10 cellular contexts compared by ENCODE assay signal in the genomic region with DNA sequence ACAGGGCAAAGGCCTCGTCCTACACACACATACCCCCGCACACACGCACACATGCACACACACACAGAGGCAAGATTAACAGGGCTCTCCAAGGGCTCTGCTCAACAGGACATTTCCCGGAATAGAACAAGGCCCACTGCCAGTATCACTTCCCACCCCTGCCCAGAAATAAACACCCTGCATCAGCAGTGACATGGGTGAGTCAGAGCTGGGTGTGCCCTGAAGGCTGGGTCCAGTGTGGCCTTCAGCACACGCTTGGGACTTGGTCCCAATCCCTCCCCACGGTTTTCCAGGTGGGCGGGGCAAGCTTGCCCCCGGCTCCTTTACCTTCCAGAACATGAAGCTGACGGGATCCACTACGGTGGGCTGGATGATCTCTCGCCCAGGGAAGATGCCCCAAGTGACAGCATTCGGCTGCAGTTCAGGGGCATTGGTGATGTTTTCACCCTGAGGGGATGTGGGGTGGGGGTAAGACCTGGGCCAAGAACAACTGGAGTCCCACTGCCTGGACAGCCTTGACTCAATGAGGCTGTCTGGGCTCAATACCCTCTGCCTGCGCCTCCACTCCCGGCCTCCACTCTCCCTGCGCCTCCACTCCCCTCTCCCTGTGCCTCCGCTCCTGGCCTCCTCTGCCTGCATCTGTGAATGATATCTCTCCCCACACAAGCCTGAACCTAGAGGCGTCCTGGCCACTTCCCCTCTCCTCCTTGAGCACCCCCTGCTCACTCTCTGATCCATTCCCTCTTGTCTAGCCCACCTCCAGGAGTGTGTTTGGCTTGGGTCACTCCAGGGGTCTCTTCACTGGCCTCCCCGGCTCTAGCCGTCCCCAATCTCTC. TPM values are rescaled to one million over a fixed set of nuclear protein-coding genes. Genes with fewer than 3 reads are reported as not detected.
DNase-seq lines count a peak whose midpoint lies in the region; ATAC-seq, FAIRE-seq and TF ChIP-seq lines count a peak whose summit lies in the region.
"Had no signal": no experiment of that assay in that cellular context is flagged by ENCODE, and none has a peak within 500 bp of the region (broad histone marks: within the 10 kb centered on the region; RNA-seq: fewer than 3 reads in every experiment).

No MANE protein-coding gene starts in this region.

- H2AFZ ChIP-seq in GM12878 (ENCODE audit: control insufficient read depth, low read depth, low read length), result no peak overlapping the region

- no peaks in the 10 kb centered on the region for H3K9me3 ChIP-seq in GM12878 (replicated peaks; ENCODE audit: control insufficient read depth, insufficient read depth, low read length)

- no peaks in the 10 kb centered on the region for H3K4me1 ChIP-seq in GM12878 (ENCODE audit: control insufficient read depth, insufficient read depth, low read length)
- peaks cover 13% of the 10 kb centered on the region for H3K4me1 ChIP-seq in mesendoderm (ENCODE audit: control insufficient read depth, low read depth, low read length)

- no peaks in the 10 kb centered on the region for H3K27me3 ChIP-seq in GM12878 (replicated peaks in 1 of 2; ENCODE audit: control insufficient read depth in 2 of 2, insufficient read depth in 2 of 2, low read length in 1 of 2)
- no peaks in the 10 kb centered on the region for H3K27me3 ChIP-seq in mesendoderm (ENCODE audit: insufficient read depth, low read length, poor library complexity)

- WGBS in GM12878 (ENCODE audit: insufficient coverage, insufficient replicate concordance, low lambda C conversion rate, missing lambda C conversion rate), result 79% methylated on average over 19 of the region's 19 CpGs
- no CpG with 5 or more reads among the region's 19 CpGs for WGBS in mesendoderm (ENCODE audit: extremely low coverage, insufficient coverage, low lambda C conversion rate)

- no peaks in the 10 kb centered on the region for H3K9me3 Mint-ChIP-seq in HFFc6
- H3K9me3 Mint-ChIP-seq in stimulated activated naive B cell treated with anti-CD40 and anti-IgM and Interleukin-4, amounts not matched to agents 10 μg/mL and 1 μg/mL and 100 μg/mL, for 72 hours, result no peaks in the 10 kb centered on the region
- H3K9me3 Mint-ChIP-seq: natural killer cell had no signal

- H3K4me1 Mint-ChIP-seq in HFFc6 (ENCODE audit: low read depth), result peaks cover 33% of the 10 kb centered on the region
- H3K4me1 Mint-ChIP-seq in stimulated activated naive B cell treated with anti-CD40 and anti-IgM and Interleukin-4, amounts not matched to agents 10 μg/mL and 1 μg/mL and 100 μg/mL, for 72 hours, result peaks cover 23 to 42% of the 10 kb centered on the region in 2 donors

- no TSS peak for BruUV-seq in GM12878 (replicated peaks; lab: Mats Ljungman, UMichigan)

- TF ChIP-seq CTCF in HFFc6 (IDR thresholded peaks at IDR 0.05) (no peak), GM12878 (IDR thresholded peaks at IDR 0.05 in 2 of 3, conservative IDR thresholded peaks at IDR 0.05 in 1 of 3; ENCODE audit: control insufficient read depth in 2 of 3, extremely low read depth in 1 of 3, insufficient read depth in 1 of 3, low read depth in 3 of 3, low read length in 3 of 3) (no peak)

- no peak overlapping the region for H3K56ac ChIP-seq in mesendoderm (ENCODE audit: low read length)

- H2BK120ac ChIP-seq in mesendoderm (ENCODE audit: low read depth, low read length), result no peak overlapping the region

- peaks cover 26% of the 10 kb centered on the region for H3K36me3 Mint-ChIP-seq in HFFc6 (ENCODE audit: low read depth)
- peaks cover 47 to 48% of the 10 kb centered on the region in 2 donors for H3K36me3 Mint-ChIP-seq in stimulated activated naive B cell treated with anti-CD40 and anti-IgM and Interleukin-4, amounts not matched to agents 10 μg/mL and 1 μg/mL and 100 μg/mL, for 72 hours

- no peak overlapping the region for H2BK15ac ChIP-seq in mesendoderm (replicated peaks; ENCODE audit: low read depth)

- H4K20me1 ChIP-seq in GM12878 (ENCODE audit: control insufficient read depth, insufficient read depth), result no peaks in the 10 kb centered on the region

- SMC1A ChIA-PET in GM12878 (lab: Charles Lee; ENCODE audit: uncharacterized antibody, unreplicated experiment), result no interaction called here

- ATAC-seq in GM12878, result peak; percentile 63
- peak; percentile 65 to 71 for ATAC-seq in stimulated activated naive B cell treated with anti-CD40 and anti-IgM and Interleukin-4, amounts not matched to agents 10 μg/mL and 1 μg/mL and 100 μg/mL, for 72 hours (replicated peaks)
- no peak for ATAC-seq in HG03045 (IDR thresholded peaks at IDR 0.05; ENCODE audit: unreplicated experiment)

- DNase-seq in HFFc6, result peak; percentile 25
- DNase-seq in GM12878 (ENCODE audit: low read depth, low spot score), result no peak
- DNase-seq in inferior parietal cortex (ENCODE audit: extremely low spot score), result peak; percentile 63
- no peak for DNase-seq in stimulated activated naive B cell treated with anti-CD40 and anti-IgM and Interleukin-4, amounts not matched to agents 10 μg/mL and 1 μg/mL and 100 μg/mL, for 72 hours
- DNase-seq in mesendoderm, result no peak
- DNase-seq in RKO (ENCODE audit: low spot score), result no peak
- no peak for DNase-seq in GM12891 (ENCODE audit: insufficient read length, low spot score)
- DNase-seq: natural killer cell had no signal

- H3K9ac ChIP-seq in GM12878 (ENCODE audit: control insufficient read depth, insufficient read depth, low read length) (no peak overlapping the region), mesendoderm (ENCODE audit: low read length) (no peak overlapping the region)
- H3K9ac ChIP-seq: KMS-11 had no signal

- no peak overlapping the region for H3K4ac ChIP-seq in mesendoderm (ENCODE audit: low read depth, low read length)

- RAD21 ChIA-PET in GM12878 (lab: Charles Lee; ENCODE audit: unreplicated experiment), result no interaction called here

- CTCF ChIA-PET in GM12878 (lab: Yijun Ruan, JAX), result no interaction called here

- no peak overlapping the region for H3K23ac ChIP-seq in mesendoderm (ENCODE audit: low read length)

- H3K27ac ChIP-seq in GM12878 (ENCODE audit: control insufficient read depth, insufficient read depth) (no peak overlapping the region), mesendoderm (ENCODE audit: low read depth, low read length) (no peak overlapping the region)
- H3K27ac ChIP-seq: KMS-11 had no signal

- no peak overlapping the region for H3K4me3 Mint-ChIP-seq in HFFc6
- peak overlapping the region in 1 of 2 donors; percentile 40 for H3K4me3 Mint-ChIP-seq in stimulated activated naive B cell treated with anti-CD40 and anti-IgM and Interleukin-4, amounts not matched to agents 10 μg/mL and 1 μg/mL and 100 μg/mL, for 72 hours
- H3K4me3 Mint-ChIP-seq: natural killer cell had no signal

- POLR2A ChIA-PET in GM12878 (lab: Charles Lee), result interaction anchor here (1.2 kb wide), 1 partner anchor 12 kb away, joined by 4 read pairs; no protein-coding TSS in a partner anchor

- H4K5ac ChIP-seq in mesendoderm (ENCODE audit: low read length), result no peak overlapping the region

- no peak for FAIRE-seq in GM12878 (lab: Jason Lieb, UNC)
- no peak for FAIRE-seq in GM12891 (lab: Jason Lieb, UNC)

- no peak overlapping the region for H3K18ac ChIP-seq in mesendoderm (ENCODE audit: low read length)

- H3K27ac Mint-ChIP-seq in HFFc6, result peak overlapping the region; percentile 54
- H3K27ac Mint-ChIP-seq in stimulated activated naive B cell treated with anti-CD40 and anti-IgM and Interleukin-4, amounts not matched to agents 10 μg/mL and 1 μg/mL and 100 μg/mL, for 72 hours, result peak overlapping the region; percentile 93

- H3K27me3 Mint-ChIP-seq in HFFc6 (ENCODE audit: insufficient read depth), result no peaks in the 10 kb centered on the region; the same call in 1 of the 2 replicates
- no peaks in the 10 kb centered on the region for H3K27me3 Mint-ChIP-seq in stimulated activated naive B cell treated with anti-CD40 and anti-IgM and Interleukin-4, amounts not matched to agents 10 μg/mL and 1 μg/mL and 100 μg/mL, for 72 hours

- H2BK5ac ChIP-seq in mesendoderm (ENCODE audit: low read length), result no peak overlapping the region

- intact Hi-C loops in GM12878 (cut with micrococcal nuclease; ENCODE audit: unreplicated experiment), result no loop called here

- no peak for TF ChIP-seq POLR2A in GM12878 (IDR thresholded peaks at IDR 0.05; ENCODE audit: low read depth, low read length)
- TF ChIP-seq POLR2A in GM12891 (IDR thresholded peaks at IDR 0.05; ENCODE audit: low read depth, low read length), result no peak

- no peaks in the 10 kb centered on the region; a peak in 2 of 4 replicates for H3K36me3 ChIP-seq in GM12878 (ENCODE audit: control insufficient read depth in 2 of 2, insufficient read depth in 2 of 2, low read length in 1 of 2)
- H3K36me3 ChIP-seq in mesendoderm (ENCODE audit: control insufficient read depth, insufficient read depth, low read length), result peaks cover 2% of the 10 kb centered on the region

- H3K4me2 ChIP-seq in GM12878 (ENCODE audit: control insufficient read depth, insufficient read depth) (no peak overlapping the region), mesendoderm (ENCODE audit: low read length) (no peak overlapping the region)
- H3K4me2 ChIP-seq: KMS-11 had no signal

- H3K4me3 ChIP-seq in GM12878, result no peak overlapping the region
- no peak overlapping the region for H3K4me3 ChIP-seq in mesendoderm (ENCODE audit: low read length)

- no peak for TF ChIP-seq RAD21 in GM12878 (IDR thresholded peaks at IDR 0.05; ENCODE audit: insufficient read depth, low read depth, low read length)

- H4K8ac ChIP-seq in mesendoderm (ENCODE audit: low read depth, low read length), result no peak overlapping the region

- no peak overlapping the region for H2AK5ac ChIP-seq in mesendoderm (ENCODE audit: low read length)

- TF ChIP-seq EP300 in GM12878 (IDR thresholded peaks at IDR 0.05; ENCODE audit: borderline replicate concordance in 1 of 2, control insufficient read depth in 1 of 2, low read depth in 2 of 2, low read length in 2 of 2), result no peak

- H3K79me2 ChIP-seq in GM12878 (ENCODE audit: control insufficient read depth, insufficient read depth, low read length) (no peaks in the 10 kb centered on the region), mesendoderm (ENCODE audit: control insufficient read depth, insufficient read depth, low read length) (no peaks in the 10 kb centered on the region)

- in situ Hi-C loops in GM12878 (cut with MboI), result no loop called here

- H3K79me1 ChIP-seq in mesendoderm (ENCODE audit: low read length), result no peaks in the 10 kb centered on the region

RNA-seq across cellular contexts. Expression of a gene that starts 14.7 kb away (rescaled TPM):
- total RNA-seq in HFFc6 (2021; fragmentation: NEBNext Ultra II Directional; extraction: Animal tissue kit (Norgen Biotek cat#: 25700)), result 10 to 100 TPM in 5 of 6 experiments, 1 to 10 TPM in 1; 9.4 to 11.7 (median 10.5) TPM
- total RNA-seq in GM12878 (2013; cell fraction: nucleolus; rRNA removed), result 64.5 and 71.1 TPM in 2 replicates
- total RNA-seq in GM12878 (2014; rRNA removed) (16.1 and 16.8 TPM in 2 replicates), GM12878 (2014; rRNA removed; fragmentation: Illumina TruSeq; extraction: Trizol) (9.7 and 10.0 TPM in 2 replicates), GM12878 (2021) (15.8 and 16.6 TPM in 2 replicates)
- 5.1 TPM for polyA plus RNA-seq in GM12878 (2011; ENCODE audit: low read depth)
- polyA plus RNA-seq in GM12878 (2011; rRNA removed) (8.0 and 13.1 TPM in 2 replicates), GM12878 (2014; fragmentation: Illumina TruSeq; extraction: Trizol) (5.0 and 9.0 TPM in 2 replicates), GM12878 (2014; fragmentation: Nextera tagmentation; extraction: Ambion mirVana) (1 to 10 TPM; 1.0 to 1.2 TPM), GM12878 (2014; rRNA removed) (14.1 and 15.1 TPM in 2 replicates), GM12878 (2016; fragmentation: Nextera tagmentation; extraction: Ambion mirVana) (1 to 10 TPM; 8.1 to 9.2 TPM)
- 11.3 and 14.2 TPM in 2 replicates for polyA plus RNA-seq in GM12878 (2011; cell fraction: cytosol; rRNA removed)
- 20.6 and 23.7 TPM in 2 replicates for polyA plus RNA-seq in GM12878 (2011; cell fraction: nucleus; rRNA removed)
- 10.9 and 11.0 TPM in 2 replicates for polyA plus RNA-seq in GM12878 (2012)
- 27.2 and 43.1 TPM in 2 replicates for polyA minus RNA-seq in GM12878 (2011; rRNA and poly(A)+ RNA removed)
- 8.1 and 11.8 TPM in 2 replicates for polyA minus RNA-seq in GM12878 (2011; cell fraction: cytosol; rRNA and poly(A)+ RNA removed)
- 27.8 and 45.6 TPM in 2 replicates for polyA minus RNA-seq in GM12878 (2011; cell fraction: nucleus; rRNA and poly(A)+ RNA removed)
- polyA plus RNA-seq in mesendoderm (2013, experiment 1 of 2), result 6.6 TPM
- 6.2 TPM for polyA plus RNA-seq in mesendoderm (2013, experiment 2 of 2)
- polyA plus RNA-seq in GM12891 (2012; ENCODE audit: low read depth, missing spikeins), result 7.0 TPM

RNA-seq across cellular contexts. Expression of a gene that starts 14.9 kb away (rescaled TPM):
- total RNA-seq in HFFc6 (2021; fragmentation: NEBNext Ultra II Directional; extraction: Animal tissue kit (Norgen Biotek cat#: 25700)), result 1 to 10 TPM; 6.2 to 8.3 (median 7.9) TPM
- total RNA-seq in GM12878 (2013; cell fraction: nucleolus; rRNA removed), result 71.1 and 80.4 TPM in 2 replicates
- total RNA-seq in GM12878 (2014; rRNA removed) (9.3 and 9.9 TPM in 2 replicates), GM12878 (2014; rRNA removed; fragmentation: Illumina TruSeq; extraction: Trizol) (8.0 and 9.0 TPM in 2 replicates), GM12878 (2021) (18.3 and 20.8 TPM in 2 replicates)
- 6.5 TPM for polyA plus RNA-seq in GM12878 (2011; ENCODE audit: low read depth)
- polyA plus RNA-seq in GM12878 (2011; rRNA removed) (10.0 and 12.0 TPM in 2 replicates), GM12878 (2014; fragmentation: Illumina TruSeq; extraction: Trizol) (16.5 TPM in 2 replicates), GM12878 (2014; fragmentation: Nextera tagmentation; extraction: Ambion mirVana) (1 to 10 TPM; 2.2 to 2.4 TPM), GM12878 (2014; rRNA removed) (19.7 and 20.9 TPM in 2 replicates), GM12878 (2016; fragmentation: Nextera tagmentation; extraction: Ambion mirVana) (10 to 100 TPM in 1 of 2 experiments, 1 to 10 TPM in 1; 9.5 to 10.5 TPM)
- polyA plus RNA-seq in GM12878 (2011; cell fraction: cytosol; rRNA removed), result 12.9 and 14.9 TPM in 2 replicates
- 65.7 and 71.3 TPM in 2 replicates for polyA plus RNA-seq in GM12878 (2011; cell fraction: nucleus; rRNA removed)
- 11.9 and 13.7 TPM in 2 replicates for polyA plus RNA-seq in GM12878 (2012)
- 12.1 and 16.8 TPM in 2 replicates for polyA minus RNA-seq in GM12878 (2011; rRNA and poly(A)+ RNA removed)
- 3.3 and 4.0 TPM in 2 replicates for polyA minus RNA-seq in GM12878 (2011; cell fraction: cytosol; rRNA and poly(A)+ RNA removed)
- 17.4 and 25.6 TPM in 2 replicates for polyA minus RNA-seq in GM12878 (2011; cell fraction: nucleus; rRNA and poly(A)+ RNA removed)
- 14.3 TPM for polyA plus RNA-seq in mesendoderm (2013, experiment 1 of 2)
- polyA plus RNA-seq in mesendoderm (2013, experiment 2 of 2), result 14.5 TPM
- polyA plus RNA-seq in GM12891 (2012; ENCODE audit: low read depth, missing spikeins), result 8.9 TPM

RNA-seq across cellular contexts. Expression of a gene that starts 29.1 kb away (rescaled TPM):
- total RNA-seq in HFFc6 (2021; fragmentation: NEBNext Ultra II Directional; extraction: Animal tissue kit (Norgen Biotek cat#: 25700)), result under 1 TPM in 4 of 6 experiments, not detected in 2; 0.23 to 0.59 (median 0.38) TPM
- not detected in 2 replicates for total RNA-seq in GM12878 (2013; cell fraction: nucleolus; rRNA removed)
- total RNA-seq in GM12878 (2014; rRNA removed) (0.17 TPM in 1 of 2 replicates, not detected in the other), GM12878 (2014; rRNA removed; fragmentation: Illumina TruSeq; extraction: Trizol) (not detected in 2 replicates), GM12878 (2021) (0.31 TPM in 1 of 2 replicates, not detected in the other)
- not detected for polyA plus RNA-seq in GM12878 (2011; ENCODE audit: low read depth)
- polyA plus RNA-seq in GM12878 (2011; rRNA removed) (not detected in 2 replicates), GM12878 (2014; fragmentation: Illumina TruSeq; extraction: Trizol) (not detected in 2 replicates), GM12878 (2014; fragmentation: Nextera tagmentation; extraction: Ambion mirVana) (not detected), GM12878 (2014; rRNA removed) (not detected in 2 replicates), GM12878 (2016; fragmentation: Nextera tagmentation; extraction: Ambion mirVana) (not detected)
- polyA plus RNA-seq in GM12878 (2011; cell fraction: cytosol; rRNA removed), result not detected in 2 replicates
- polyA plus RNA-seq in GM12878 (2011; cell fraction: nucleus; rRNA removed), result not detected in 2 replicates
- 0.10 and 1.7 TPM in 2 replicates for polyA plus RNA-seq in GM12878 (2012)
- polyA minus RNA-seq in GM12878 (2011; rRNA and poly(A)+ RNA removed), result not detected in 2 replicates
- not detected in 2 replicates for polyA minus RNA-seq in GM12878 (2011; cell fraction: cytosol; rRNA and poly(A)+ RNA removed)
- polyA minus RNA-seq in GM12878 (2011; cell fraction: nucleus; rRNA and poly(A)+ RNA removed), result not detected in 2 replicates
- polyA plus RNA-seq in mesendoderm (2013, experiment 1 of 2), result 0.80 TPM
- 0.63 TPM for polyA plus RNA-seq in mesendoderm (2013, experiment 2 of 2)
- 0.86 TPM for polyA plus RNA-seq in GM12891 (2012; ENCODE audit: low read depth, missing spikeins)

RNA-seq across cellular contexts. Expression of a gene that starts 55.2 kb away (rescaled TPM):
- total RNA-seq in HFFc6 (2021; fragmentation: NEBNext Ultra II Directional; extraction: Animal tissue kit (Norgen Biotek cat#: 25700)), result 10 to 100 TPM; 31.4 to 41.4 (median 33.6) TPM
- 16.5 and 18.6 TPM in 2 replicates for total RNA-seq in GM12878 (2013; cell fraction: nucleolus; rRNA removed)
- total RNA-seq in GM12878 (2014; rRNA removed) (12.8 and 16.1 TPM in 2 replicates), GM12878 (2014; rRNA removed; fragmentation: Illumina TruSeq; extraction: Trizol) (5.8 and 7.9 TPM in 2 replicates), GM12878 (2021) (10.0 and 12.7 TPM in 2 replicates)
- 3.4 TPM for polyA plus RNA-seq in GM12878 (2011; ENCODE audit: low read depth)
- polyA plus RNA-seq in GM12878 (2011; rRNA removed) (3.5 and 7.7 TPM in 2 replicates), GM12878 (2014; fragmentation: Illumina TruSeq; extraction: Trizol) (2.3 and 7.0 TPM in 2 replicates), GM12878 (2014; fragmentation: Nextera tagmentation; extraction: Ambion mirVana) (1 to 10 TPM; 3.0 to 4.1 TPM), GM12878 (2014; rRNA removed) (14.6 and 16.3 TPM in 2 replicates), GM12878 (2016; fragmentation: Nextera tagmentation; extraction: Ambion mirVana) (10 to 100 TPM; 14.5 to 17.4 TPM)
- polyA plus RNA-seq in GM12878 (2011; cell fraction: cytosol; rRNA removed), result 16.6 and 20.6 TPM in 2 replicates
- 19.7 and 25.2 TPM in 2 replicates for polyA plus RNA-seq in GM12878 (2011; cell fraction: nucleus; rRNA removed)
- 7.0 and 9.5 TPM in 2 replicates for polyA plus RNA-seq in GM12878 (2012)
- 3.9 and 9.0 TPM in 2 replicates for polyA minus RNA-seq in GM12878 (2011; rRNA and poly(A)+ RNA removed)
- polyA minus RNA-seq in GM12878 (2011; cell fraction: cytosol; rRNA and poly(A)+ RNA removed), result 5.7 and 8.3 TPM in 2 replicates
- 4.1 and 5.5 TPM in 2 replicates for polyA minus RNA-seq in GM12878 (2011; cell fraction: nucleus; rRNA and poly(A)+ RNA removed)
- 37.9 TPM for polyA plus RNA-seq in mesendoderm (2013, experiment 1 of 2)
- polyA plus RNA-seq in mesendoderm (2013, experiment 2 of 2), result 38.7 TPM
- polyA plus RNA-seq in GM12891 (2012; ENCODE audit: low read depth, missing spikeins), result 8.9 TPM

RNA-seq across cellular contexts. Expression of a gene that starts 56.5 kb away (rescaled TPM):
- total RNA-seq in HFFc6 (2021; fragmentation: NEBNext Ultra II Directional; extraction: Animal tissue kit (Norgen Biotek cat#: 25700)), result not detected
- total RNA-seq in GM12878 (2013; cell fraction: nucleolus; rRNA removed), result not detected in 2 replicates
- total RNA-seq in GM12878 (2014; rRNA removed) (not detected in 2 replicates), GM12878 (2014; rRNA removed; fragmentation: Illumina TruSeq; extraction: Trizol) (not detected in 2 replicates), GM12878 (2021) (not detected in 2 replicates)
- polyA plus RNA-seq in GM12878 (2011; ENCODE audit: low read depth), result not detected
- polyA plus RNA-seq in GM12878 (2011; rRNA removed) (not detected in 2 replicates), GM12878 (2014; fragmentation: Illumina TruSeq; extraction: Trizol) (not detected in 2 replicates), GM12878 (2014; fragmentation: Nextera tagmentation; extraction: Ambion mirVana) (not detected), GM12878 (2014; rRNA removed) (not detected in 2 replicates), GM12878 (2016; fragmentation: Nextera tagmentation; extraction: Ambion mirVana) (under 1 TPM; 0.31 to 0.39 TPM)
- polyA plus RNA-seq in GM12878 (2011; cell fraction: cytosol; rRNA removed), result not detected in 2 replicates
- polyA plus RNA-seq in GM12878 (2011; cell fraction: nucleus; rRNA removed), result not detected in 2 replicates
- polyA plus RNA-seq in GM12878 (2012), result 0.29 and 0.50 TPM in 2 replicates
- not detected in 2 replicates for polyA minus RNA-seq in GM12878 (2011; rRNA and poly(A)+ RNA removed)
- not detected in 2 replicates for polyA minus RNA-seq in GM12878 (2011; cell fraction: cytosol; rRNA and poly(A)+ RNA removed)
- not detected in 2 replicates for polyA minus RNA-seq in GM12878 (2011; cell fraction: nucleus; rRNA and poly(A)+ RNA removed)
- polyA plus RNA-seq in mesendoderm (2013, experiment 1 of 2), result 0.25 TPM
- polyA plus RNA-seq in mesendoderm (2013, experiment 2 of 2), result 0.53 TPM
- 0.36 TPM for polyA plus RNA-seq in GM12891 (2012; ENCODE audit: low read depth, missing spikeins)
- total RNA-seq: natural killer cell had no signal

Comparison
In these comparisons a context has a peak if more than half of its experiments do, and no peak if none do; other contexts are left out.
1. DNase-seq: peak in HFFc6 (single experiment) and inferior parietal cortex (single experiment); none in GM12878 (single experiment), stimulated activated naive B cell treated with anti-CD40 and anti-IgM and Interleukin-4, amounts not matched to agents 10 μg/mL and 1 μg/mL and 100 μg/mL, for 72 hours (single experiment), mesendoderm (single experiment), RKO (single experiment) and GM12891 (single experiment).